In genomic region chr7:27102578-27103442, GRCh38 we compare ENCODE assay signal across 9 cellular contexts. TPM values are rescaled to one million over a fixed set of nuclear protein-coding genes. Genes with fewer than 3 reads are reported as not detected.
A peak's percentile ranks its signal among the peaks of the same experiment; 100 is the strongest.
DNase-seq lines count a peak whose midpoint lies in the region; TF ChIP-seq lines count a peak whose summit lies in the region.
"Had no signal": no experiment of that assay in that cellular context is flagged by ENCODE, and none has a peak within 500 bp of the region (broad histone marks: within the 10 kb centered on the region; RNA-seq: fewer than 3 reads in every experiment).

Gene HOXA2 (minus strand): TSS chr7:27102683. CDS start chr7:27102500, 183 bp downstream.

- POLR2A ChIA-PET in CD4-positive, alpha-beta memory T cell (lab: Charles Lee; ENCODE audit: partially characterized antibody), result no interaction called here

- no peak within 1 kb of the TSS for H4K91ac ChIP-seq in neuronal stem cell (ENCODE audit: low read depth, low read length, poor library complexity)

- H2BK120ac ChIP-seq in neuronal stem cell (ENCODE audit: low read depth, low read length), result no peak within 1 kb of the TSS

- H3K9me3 ChIP-seq in CD4-positive, alpha-beta memory T cell (ENCODE audit: control insufficient read depth in 1 of 2, low read length in 2 of 2), result no peaks in the 10 kb centered on the region
- H3K9me3 ChIP-seq in neuronal stem cell (replicated peaks in 1 of 2; ENCODE audit: control insufficient read depth in 2 of 2, insufficient read depth in 1 of 2, low read depth in 1 of 2, low read length in 2 of 2), result peaks cover 0 to 2% of the 10 kb centered on the region in 2 donors
- H3K9me3 ChIP-seq in uterus, result no peaks in the 10 kb centered on the region

- H3K36me3 ChIP-seq in CD4-positive, alpha-beta memory T cell (ENCODE audit: insufficient read depth, low read length), result no peaks in the 10 kb centered on the region
- H3K36me3 ChIP-seq in neuronal stem cell (replicated peaks in 1 of 2; ENCODE audit: control insufficient read depth in 2 of 2, insufficient read depth in 2 of 2, low read length in 2 of 2) (no peaks in the 10 kb centered on the region), uterus (no peaks in the 10 kb centered on the region)

- peaks cover 34 to 59% of the 10 kb centered on the region in 2 donors for H3K27me3 Mint-ChIP-seq in CD4-positive, alpha-beta memory T cell

- no peak for TF ChIP-seq POLR2A in uterus (IDR thresholded peaks at IDR 0.05)

- no peak within 1 kb of the TSS for H4K8ac ChIP-seq in neuronal stem cell (ENCODE audit: low read depth, low read length)

- TF ChIP-seq CTCF in WI38 (IDR thresholded peaks at IDR 0.05; ENCODE audit: low read depth, low read length) (no peak), fibroblast of pulmonary artery (IDR thresholded peaks at IDR 0.05; ENCODE audit: low read length, missing control alignments) (no peak), uterus (IDR thresholded peaks at IDR 0.05) (no peak)

- no peak within 1 kb of the TSS for H3K4me2 ChIP-seq in neuronal stem cell (ENCODE audit: insufficient read depth, low read length, poor library complexity, severe bottlenecking)

- no peak within 1 kb of the TSS for H3K14ac ChIP-seq in neuronal stem cell (ENCODE audit: low read length)

- no peak within 1 kb of the TSS for H2BK12ac ChIP-seq in neuronal stem cell (ENCODE audit: low read length)

- H3K4me1 Mint-ChIP-seq in CD4-positive, alpha-beta memory T cell, result peaks cover 12 to 37% (median 21%) of the 10 kb centered on the region in 4 donors

- H3K4ac ChIP-seq in neuronal stem cell (ENCODE audit: low read length), result no peak within 1 kb of the TSS

- peak within 1 kb of the TSS in 1 of 7 donors; percentile 68 for H3K27ac Mint-ChIP-seq in CD4-positive, alpha-beta memory T cell

- no peaks in the 10 kb centered on the region for H3K79me1 ChIP-seq in neuronal stem cell (ENCODE audit: low read depth, low read length)

- H2BK15ac ChIP-seq in neuronal stem cell (ENCODE audit: low read length), result no peak within 1 kb of the TSS

- H3K9ac ChIP-seq in neuronal stem cell (ENCODE audit: low read depth, low read length, poor library complexity), result no peak within 1 kb of the TSS

- H3K4me3 Mint-ChIP-seq in CD4-positive, alpha-beta memory T cell, result peak within 1 kb of the TSS; percentile 31 to 81 (median 56)

- peaks cover 0 to 7% (median 0%) of the 10 kb centered on the region in 8 donors for H3K9me3 Mint-ChIP-seq in CD4-positive, alpha-beta memory T cell

- no peak for DNase-seq in CD4-positive, alpha-beta memory T cell
- DNase-seq in fibroblast of pulmonary artery (ENCODE audit: low read depth), result no peak
- DNase-seq in neuronal stem cell (ENCODE audit: low spot score), result no peak
- DNase-seq in stimulated activated CD4-positive, alpha-beta T cell treated with anti-CD3 and anti-CD28 coated beads, Interleukin-12 subunit alpha, Interleukin-12 subunit beta, amount 100 ng/mL, for 4 hours, result no peak
- no peak for DNase-seq in uterus
- DNase-seq in NCI-H510A treated with DMSO at 0.1 percent for 48 hours (lab: John Stamatoyannopoulos, UW), result no peak
- DNase-seq in OCI-M2 (lab: John Stamatoyannopoulos, UW; ENCODE audit: unreplicated experiment), result no peak
- DNase-seq: activated naive CD4-positive, alpha-beta T cell treated with anti-CD3 and anti-CD28 coated beads, Interleukin-2, amount 50 U/mL, for 16 hours had no signal

- H3K36me3 Mint-ChIP-seq in CD4-positive, alpha-beta memory T cell, result peaks cover 12 to 40% of the 10 kb centered on the region in 2 donors

- H3K4me1 ChIP-seq in CD4-positive, alpha-beta memory T cell (ENCODE audit: insufficient read depth, low read length), result peaks cover 13% of the 10 kb centered on the region
- H3K4me1 ChIP-seq in neuronal stem cell (ENCODE audit: control insufficient read depth in 2 of 2, insufficient read depth in 1 of 2, low read depth in 1 of 2, low read length in 2 of 2), result peaks cover 0 to 1% of the 10 kb centered on the region in 2 donors
- H3K4me1 ChIP-seq in uterus, result peaks cover 1 to 5% of the 10 kb centered on the region in 2 donors

- peak within 1 kb of the TSS; percentile 61 for H3K23ac ChIP-seq in neuronal stem cell (ENCODE audit: low read depth, low read length, poor library complexity)

- CTCF ChIA-PET in CD4-positive, alpha-beta memory T cell (lab: Charles Lee; ENCODE audit: partially characterized antibody), result no interaction called here

- no CpG with 5 or more reads among the region's 29 CpGs for WGBS in neuronal stem cell (ENCODE audit: extremely low coverage in 2 of 2, insufficient read length in 2 of 2, insufficient replicate concordance in 1 of 2), 2 donors

- no peak within 1 kb of the TSS for H2AK5ac ChIP-seq in neuronal stem cell (ENCODE audit: low read depth, low read length)

- H2BK5ac ChIP-seq in neuronal stem cell (ENCODE audit: low read length), result no peak within 1 kb of the TSS

- intact Hi-C loops in CD4-positive, alpha-beta memory T cell (cut with micrococcal nuclease), result no loop called here
- intact Hi-C loops in uterus (cut with DNase I; ENCODE audit: low total_unique reads), result no loop called here

- peak within 1 kb of the TSS; percentile 61 for H3K18ac ChIP-seq in neuronal stem cell (ENCODE audit: low read length)

- H3K27me3 ChIP-seq in CD4-positive, alpha-beta memory T cell (ENCODE audit: insufficient read depth, low read length), result peaks cover 34% of the 10 kb centered on the region
- H3K27me3 ChIP-seq in neuronal stem cell (ENCODE audit: control insufficient read depth in 3 of 3, insufficient read depth in 3 of 3, low read depth in 1 of 3, low read length in 3 of 3) (peaks cover 70 to 100% (median 90%) of the 10 kb centered on the region in 3 experiments), uterus (no peaks in the 10 kb centered on the region)

- no peak within 1 kb of the TSS for H3K4me3 ChIP-seq in CD4-positive, alpha-beta memory T cell (ENCODE audit: low read length in 2 of 2)
- peak within 1 kb of the TSS; percentile 96 for H3K4me3 ChIP-seq in WI38 (ENCODE audit: low read depth, low read length)
- peak within 1 kb of the TSS; percentile 8 for H3K4me3 ChIP-seq in fibroblast of pulmonary artery (replicated peaks; ENCODE audit: low read depth, low read length)
- no peak within 1 kb of the TSS for H3K4me3 ChIP-seq in neuronal stem cell (ENCODE audit: low read length in 2 of 2)
- no peak within 1 kb of the TSS for H3K4me3 ChIP-seq in uterus

- H3K27ac ChIP-seq in CD4-positive, alpha-beta memory T cell (ENCODE audit: low read depth, low read length), result no peak within 1 kb of the TSS
- H3K27ac ChIP-seq in neuronal stem cell (replicated peaks; ENCODE audit: low read length), result no peak within 1 kb of the TSS
- H3K27ac ChIP-seq in uterus, result no peak within 1 kb of the TSS

- peak within 1 kb of the TSS; percentile 22 for H2AFZ ChIP-seq in neuronal stem cell (ENCODE audit: low read length)

RNA-seq across cellular contexts. Expression of gene HOXA2, which starts in this region (rescaled TPM):
- total RNA-seq in CD4-positive, alpha-beta memory T cell, result not detected
- polyA plus RNA-seq in CD4-positive, alpha-beta memory T cell, result not detected
- 0.04 TPM for polyA plus RNA-seq in neuronal stem cell (2013, experiment 1 of 2)
- polyA plus RNA-seq in neuronal stem cell (2013, experiment 2 of 2), result not detected
- total RNA-seq in uterus, result 1 to 10 TPM in 2 of 4 donors, not detected in 2; 1.8 to 6.5 TPM

Comparison
In these comparisons a context has a peak if more than half of its experiments do, and no peak if none do; other contexts are left out.
1. H3K4me3 ChIP-seq: peak in WI38 (single experiment) and fibroblast of pulmonary artery (single experiment); none in CD4-positive, alpha-beta memory T cell (0 of 2), neuronal stem cell (0 of 2) and uterus (0 of 2).